In the genomic region with DNA sequence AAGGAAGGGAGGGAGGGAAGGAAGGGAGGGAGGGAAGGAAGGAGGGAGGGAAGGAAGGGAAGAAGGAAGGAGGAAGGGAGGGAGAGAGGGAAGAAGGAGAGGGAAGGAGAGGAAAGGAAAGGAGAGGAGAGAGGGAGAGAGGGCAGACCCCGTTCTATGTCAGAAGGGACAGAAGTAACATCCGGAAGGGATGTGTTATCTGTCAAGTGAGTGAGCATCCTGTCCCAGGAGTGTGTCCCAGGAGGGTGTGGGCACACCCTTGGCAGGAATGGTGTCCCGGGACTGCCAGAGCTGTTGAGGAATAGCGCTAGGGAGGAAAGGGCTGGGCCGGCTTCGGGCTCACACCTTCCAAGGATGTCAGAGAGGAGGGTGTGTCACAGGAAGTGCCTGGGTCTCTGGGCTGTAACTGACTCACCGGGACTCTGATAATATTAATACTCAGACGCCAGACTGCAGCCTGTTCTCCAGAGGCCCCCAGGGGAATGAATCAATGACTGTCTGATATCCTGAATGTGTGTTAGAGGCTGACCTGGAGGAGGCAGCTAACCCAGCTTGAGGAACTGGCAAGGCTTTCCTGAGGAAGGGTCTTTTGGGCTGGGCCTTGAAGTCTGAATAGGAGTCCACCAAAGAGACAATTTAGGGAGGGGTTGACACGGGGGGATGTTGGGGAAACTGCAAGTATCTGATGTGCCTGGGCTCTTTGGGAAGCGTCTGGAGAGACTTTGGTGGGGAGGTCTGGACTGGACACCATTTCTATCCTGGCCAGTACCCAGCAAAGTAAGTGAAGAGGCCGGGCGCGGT, we compare ENCODE assay signal across 9 cellular contexts. TPM values are rescaled to one million over a fixed set of nuclear protein-coding genes. Genes with fewer than 3 reads are reported as not detected.
DNase-seq lines count a peak whose midpoint lies in the region; ATAC-seq, FAIRE-seq and TF ChIP-seq lines count a peak whose summit lies in the region.
"Had no signal": no experiment of that assay in that cellular context is flagged by ENCODE, and none has a peak within 500 bp of the region (broad histone marks: within the 10 kb centered on the region; RNA-seq: fewer than 3 reads in every experiment).

No MANE protein-coding gene starts in this region.

- intact Hi-C loops in Panc1 (cut with micrococcal nuclease; ENCODE audit: unreplicated experiment), result no loop called here
- intact Hi-C loops in kidney (cut with DNase I), result no loop called here

- H3K27ac ChIP-seq in Panc1 (ENCODE audit: low read length) (peak overlapping the region; percentile 24; the same call in 1 of the 2 replicates), endodermal cell (ENCODE audit: low read depth, low read length) (no peak overlapping the region), trophoblast cell (ENCODE audit: low read depth, low read length) (peak overlapping the region; percentile 77), kidney (ENCODE audit: low read depth in 2 of 2, low read length in 2 of 2) (no peak overlapping the region)

- H3K9ac ChIP-seq in endodermal cell (ENCODE audit: extremely low read depth, low read length, poor library complexity, severe bottlenecking) (no peak overlapping the region), trophoblast cell (ENCODE audit: low read length) (no peak overlapping the region), kidney (ENCODE audit: low read length in 2 of 2) (no peak overlapping the region)

- TF ChIP-seq CTCF in GM13977 (IDR thresholded peaks at IDR 0.05; ENCODE audit: extremely low read depth, insufficient read depth, missing control alignments), result no peak
- no peak for TF ChIP-seq CTCF in Panc1 (IDR thresholded peaks at IDR 0.05)
- TF ChIP-seq CTCF in endodermal cell (conservative IDR thresholded peaks at IDR 0.05), result no peak
- no peak for TF ChIP-seq CTCF in kidney (IDR thresholded peaks at IDR 0.05; ENCODE audit: borderline replicate concordance, extremely low read depth, insufficient read depth)

- no peak overlapping the region for H3K27ac Mint-ChIP-seq in endodermal cell

- no TSS peak for BruUV-seq in Panc1 (replicated peaks; lab: Mats Ljungman, UMichigan)

- peak overlapping the region; percentile 89 for H2BK12ac ChIP-seq in trophoblast cell (ENCODE audit: low read length)

- ATAC-seq in Panc1 (peak; percentile 75), HG02884 (IDR thresholded peaks at IDR 0.05; ENCODE audit: unreplicated experiment) (no peak)

- POLR2A ChIA-PET in Panc1 (lab: Charles Lee), result no interaction called here

- peak overlapping the region; percentile 22 for H3K4ac ChIP-seq in trophoblast cell (ENCODE audit: low read depth, low read length)

- in situ Hi-C loops in GM13977 (cut with MboI; ENCODE audit: low pct_unique_long_range_greater_than_20kb, low sequenced_read_pairs, unreplicated experiment), result no loop called here
- in situ Hi-C loops in Panc1 (cut with HindIII; ENCODE audit: low pct_unique_long_range_greater_than_20kb, low sequenced_read_pairs), result no loop called here

- H3K27me3 ChIP-seq in Panc1 (ENCODE audit: control insufficient read depth, insufficient read depth, low read length) (no peaks in the 10 kb centered on the region), endodermal cell (ENCODE audit: control insufficient read depth, insufficient read depth, low read length, poor library complexity, severe bottlenecking) (no peaks in the 10 kb centered on the region), trophoblast cell (ENCODE audit: insufficient read depth, low read length) (no peaks in the 10 kb centered on the region)

- DNase-seq in GM13977 (ENCODE audit: low spot score) (peak; percentile 27), Panc1 (ENCODE audit: low read depth, low spot score) (no peak), endodermal cell (peak; percentile 73), trophoblast cell (peak; percentile 84 to 90), kidney (no peak), occipital lobe (lab: John Stamatoyannopoulos, UW) (no peak)
- DNase-seq in central memory CD4-positive, alpha-beta T cell, result no peak

- no peaks in the 10 kb centered on the region for H3K9me3 Mint-ChIP-seq in endodermal cell

- 69 to 71% methylated on average over 11 to 13 of the region's 13 CpGs for WGBS in endodermal cell (ENCODE audit: insufficient coverage in 1 of 2, insufficient read length in 1 of 2), 2 experiments
- WGBS in trophoblast cell (ENCODE audit: extremely low coverage, insufficient coverage, insufficient read length), result no CpG with 5 or more reads among the region's 13 CpGs

- peaks cover 17% of the 10 kb centered on the region for H3K4me1 ChIP-seq in Panc1 (ENCODE audit: control insufficient read depth, insufficient read depth, low read length)
- H3K4me1 ChIP-seq in endodermal cell (ENCODE audit: control insufficient read depth, insufficient read depth, low read length), result no peaks in the 10 kb centered on the region
- H3K4me1 ChIP-seq in trophoblast cell (ENCODE audit: control insufficient read depth in 1 of 2, insufficient read depth in 2 of 2, low read length in 2 of 2), result peaks cover 12 to 17% of the 10 kb centered on the region in 2 experiments
- peaks cover 0 to 2% of the 10 kb centered on the region in 2 donors for H3K4me1 ChIP-seq in kidney (ENCODE audit: control insufficient read depth in 1 of 2, insufficient read depth in 1 of 2, low read depth in 1 of 2, low read length in 2 of 2)

- peak overlapping the region; percentile 80 for H4K91ac ChIP-seq in trophoblast cell (ENCODE audit: low read depth, low read length)

- H3K79me2 ChIP-seq in trophoblast cell (ENCODE audit: control insufficient read depth, insufficient read depth, low read length, poor library complexity), result no peaks in the 10 kb centered on the region

- peak overlapping the region in 1 of 2 experiments; percentile 9; a peak in 1 of 4 replicates for H3K4me3 ChIP-seq in Panc1 (ENCODE audit: low read depth in 2 of 2, low read length in 2 of 2)
- no peak overlapping the region for H3K4me3 ChIP-seq in endodermal cell (ENCODE audit: low read length)
- no peak overlapping the region for H3K4me3 ChIP-seq in trophoblast cell (ENCODE audit: low read depth, low read length)
- no peak overlapping the region for H3K4me3 ChIP-seq in kidney (ENCODE audit: low read length in 2 of 2)

- peaks cover 3% of the 10 kb centered on the region for H3K27me3 Mint-ChIP-seq in endodermal cell (ENCODE audit: insufficient read depth)

- H4K12ac ChIP-seq in trophoblast cell (ENCODE audit: low read depth, low read length), result no peak overlapping the region

- no peaks in the 10 kb centered on the region for H3K4me1 Mint-ChIP-seq in endodermal cell

- H3K36me3 ChIP-seq in Panc1 (ENCODE audit: control insufficient read depth, insufficient read depth, low read length) (no peaks in the 10 kb centered on the region), endodermal cell (ENCODE audit: control insufficient read depth, insufficient read depth, low read length) (no peaks in the 10 kb centered on the region), trophoblast cell (ENCODE audit: control insufficient read depth in 1 of 2, insufficient read depth in 2 of 2, low read length in 2 of 2) (no peaks in the 10 kb centered on the region), kidney (ENCODE audit: control insufficient read depth in 1 of 2, insufficient read depth in 2 of 2, low read length in 2 of 2) (no peaks in the 10 kb centered on the region)

- H4K8ac ChIP-seq in trophoblast cell (ENCODE audit: low read depth, low read length), result peak overlapping the region; percentile 28

- H3K14ac ChIP-seq in trophoblast cell (ENCODE audit: low read length), result peak overlapping the region; percentile 40

- no peaks in the 10 kb centered on the region for H3K36me3 Mint-ChIP-seq in endodermal cell (ENCODE audit: low read depth)

- no peak overlapping the region for H3K18ac ChIP-seq in trophoblast cell (ENCODE audit: low read length)

- no peak overlapping the region for H3K4me3 Mint-ChIP-seq in endodermal cell

- H2BK5ac ChIP-seq in trophoblast cell (ENCODE audit: low read depth, low read length, poor library complexity), result peak overlapping the region; percentile 53

- CTCF ChIA-PET in Panc1 (lab: Charles Lee), result interaction anchor here (0.5 to 0.7 kb wide), 2 partner anchors 9 to 116 kb away, joined by 3 to 6 read pairs; no protein-coding TSS in a partner anchor

- H3K4me2 ChIP-seq in trophoblast cell (ENCODE audit: low read length), result no peak overlapping the region

- H2BK120ac ChIP-seq in trophoblast cell (ENCODE audit: insufficient read depth, low read length, poor library complexity), result peak overlapping the region; percentile 81

- FAIRE-seq in kidney (lab: Jason Lieb, UNC), result no peak
- FAIRE-seq: islet of Langerhans had no signal

- no peak overlapping the region for H3K23ac ChIP-seq in trophoblast cell (ENCODE audit: low read length)

- H3K79me1 ChIP-seq in trophoblast cell (ENCODE audit: low read length), result peaks cover 16% of the 10 kb centered on the region

- H2AFZ ChIP-seq in trophoblast cell (ENCODE audit: insufficient read depth, low read length, poor library complexity), result peak overlapping the region; percentile 45

- peak overlapping the region; percentile 50 for H2AK5ac ChIP-seq in trophoblast cell (ENCODE audit: low read length)

- no peaks in the 10 kb centered on the region for H3K9me3 ChIP-seq in Panc1 (ENCODE audit: control insufficient read depth, insufficient read depth, low read depth, low read length)
- H3K9me3 ChIP-seq in endodermal cell (ENCODE audit: control insufficient read depth, low read length), result no peaks in the 10 kb centered on the region
- no peaks in the 10 kb centered on the region for H3K9me3 ChIP-seq in trophoblast cell (ENCODE audit: insufficient read depth, low read depth, low read length)
- no peaks in the 10 kb centered on the region for H3K9me3 ChIP-seq in kidney (ENCODE audit: control insufficient read depth in 1 of 2, low read length in 2 of 2)

RNA-seq across cellular contexts. Expression of gene ACTB, which starts 18.9 kb away (rescaled TPM):
- total RNA-seq in Panc1 (2021; ENCODE audit: unreplicated experiment), result 4,511 TPM
- polyA plus RNA-seq in Panc1 (2012; ENCODE audit: insufficient read length), result 7,753 TPM
- 1,000 to 10,000 TPM; 4,550 to 5,347 TPM for total RNA-seq in endodermal cell
- polyA plus RNA-seq in endodermal cell (2013, experiment 1 of 2), result 3,804 TPM
- 3,713 TPM for polyA plus RNA-seq in endodermal cell (2013, experiment 2 of 2)
- polyA plus RNA-seq in trophoblast cell (2013), result 11,522 and 11,821 TPM in 2 replicates
- total RNA-seq in kidney, result 3,873 TPM
- 2,804 TPM for polyA plus RNA-seq in kidney (ENCODE audit: insufficient read depth, low read depth, low replicate concordance)
- total RNA-seq in occipital lobe, result 1,571 TPM

RNA-seq across cellular contexts. Expression of gene FBXL18, which starts 35.7 kb away (rescaled TPM):
- 29.2 TPM for total RNA-seq in Panc1 (2021; ENCODE audit: unreplicated experiment)
- polyA plus RNA-seq in Panc1 (2012; ENCODE audit: insufficient read length), result 23.0 TPM
- 10 to 100 TPM; 13.4 to 15.5 TPM for total RNA-seq in endodermal cell
- polyA plus RNA-seq in endodermal cell (2013, experiment 1 of 2), result 7.1 TPM
- polyA plus RNA-seq in endodermal cell (2013, experiment 2 of 2), result 5.4 TPM
- polyA plus RNA-seq in trophoblast cell (2013), result 10.7 and 11.6 TPM in 2 replicates
- total RNA-seq in kidney, result 11.6 TPM
- 1.4 TPM for polyA plus RNA-seq in kidney (ENCODE audit: insufficient read depth, low read depth, low replicate concordance)
- 3.6 TPM for total RNA-seq in occipital lobe

RNA-seq across cellular contexts. Expression of gene FSCN1, which starts 43.3 kb away (rescaled TPM):
- total RNA-seq in Panc1 (2021; ENCODE audit: unreplicated experiment) (327 TPM), endodermal cell (100 to 1,000 TPM; 691 to 720 TPM), kidney (41.8 TPM), occipital lobe (157 TPM)
- 487 TPM for polyA plus RNA-seq in Panc1 (2012; ENCODE audit: insufficient read length)
- 358 TPM for polyA plus RNA-seq in endodermal cell (2013, experiment 1 of 2)
- polyA plus RNA-seq in endodermal cell (2013, experiment 2 of 2), result 364 TPM
- polyA plus RNA-seq in trophoblast cell (2013), result 507 and 526 TPM in 2 replicates
- polyA plus RNA-seq in kidney (ENCODE audit: insufficient read depth, low read depth, low replicate concordance), result 22.5 TPM

Comparison
In these comparisons a context has a peak if more than half of its experiments do, and no peak if none do; other contexts are left out.
1. DNase-seq: peak in GM13977 (single experiment), endodermal cell (single experiment) and trophoblast cell (2 of 2); none in Panc1 (single experiment), central memory CD4-positive, alpha-beta T cell (single experiment), kidney (single experiment) and occipital lobe (single experiment).
2. H3K27ac ChIP-seq: peak in Panc1 (single experiment) and trophoblast cell (single experiment); none in endodermal cell (single experiment) and kidney (0 of 2).